ENCODE assay signal across 7 cellular contexts in the genomic region with DNA sequence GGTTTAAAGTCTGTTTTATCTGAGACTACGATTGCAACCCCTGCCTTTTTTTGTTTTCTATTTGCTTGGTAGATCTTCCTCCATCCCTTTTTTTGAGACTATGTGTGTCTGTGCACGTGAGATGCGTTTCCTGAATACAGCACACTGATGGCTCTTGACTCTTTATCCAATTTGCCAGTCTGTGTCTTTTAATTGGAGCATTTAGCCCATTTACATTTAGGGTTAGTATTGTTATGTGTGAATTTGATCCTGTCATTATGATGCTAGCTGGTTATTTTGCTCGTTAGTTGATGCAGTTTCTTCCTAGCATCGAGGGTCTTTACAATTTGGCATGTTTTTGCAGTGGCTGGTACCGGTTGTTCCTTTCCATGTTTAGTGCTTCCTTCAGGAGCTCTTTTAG. TPM values are rescaled to one million over a fixed set of nuclear protein-coding genes. Genes with fewer than 3 reads are reported as not detected.
"Had no signal": no experiment of that assay in that cellular context is flagged by ENCODE, and none has a peak within 500 bp of the region (broad histone marks: within the 10 kb centered on the region; RNA-seq: fewer than 3 reads in every experiment).

No MANE protein-coding gene starts in this region.

RNA-seq across cellular contexts. Expression of gene SLAMF6, which starts 44.0 kb away (rescaled TPM):
- total RNA-seq: hepatocyte, kidney epithelial cell, lung microvascular endothelial cell, mammary epithelial cell, mesothelial cell of epicardium, myocyte had no signal
- polyA plus RNA-seq: hepatocyte, keratinocyte, mammary epithelial cell had no signal
